1 cellular context compared by ENCODE assay signal in the genomic region with DNA sequence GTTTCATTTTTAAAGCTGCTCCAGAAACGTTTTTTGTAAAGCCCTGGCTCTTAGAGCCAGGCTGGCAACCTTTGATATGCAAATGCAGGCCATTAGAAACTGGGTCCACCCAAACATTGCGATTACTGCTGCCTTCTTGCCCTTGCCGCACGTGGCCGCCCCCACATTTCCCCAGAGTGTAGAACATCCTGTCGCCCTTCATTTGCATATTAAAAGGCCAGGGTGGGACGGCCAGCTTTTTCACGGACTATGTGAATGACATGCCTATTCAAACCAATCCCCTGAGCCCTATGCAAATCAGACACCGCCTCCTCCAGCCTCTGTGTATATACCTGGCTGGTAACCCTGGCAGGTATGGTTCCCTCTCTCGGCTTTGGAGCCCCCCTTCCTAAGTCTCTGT.
TF ChIP-seq lines count a peak whose summit lies in the region.

No MANE protein-coding gene starts in this region.

TF ChIP-seq in GM23338, 12 proteins besides CTCF, POLR2A, EP300 and RAD21 (continued from another document):
- TF ChIP-seq, protein P1, sequence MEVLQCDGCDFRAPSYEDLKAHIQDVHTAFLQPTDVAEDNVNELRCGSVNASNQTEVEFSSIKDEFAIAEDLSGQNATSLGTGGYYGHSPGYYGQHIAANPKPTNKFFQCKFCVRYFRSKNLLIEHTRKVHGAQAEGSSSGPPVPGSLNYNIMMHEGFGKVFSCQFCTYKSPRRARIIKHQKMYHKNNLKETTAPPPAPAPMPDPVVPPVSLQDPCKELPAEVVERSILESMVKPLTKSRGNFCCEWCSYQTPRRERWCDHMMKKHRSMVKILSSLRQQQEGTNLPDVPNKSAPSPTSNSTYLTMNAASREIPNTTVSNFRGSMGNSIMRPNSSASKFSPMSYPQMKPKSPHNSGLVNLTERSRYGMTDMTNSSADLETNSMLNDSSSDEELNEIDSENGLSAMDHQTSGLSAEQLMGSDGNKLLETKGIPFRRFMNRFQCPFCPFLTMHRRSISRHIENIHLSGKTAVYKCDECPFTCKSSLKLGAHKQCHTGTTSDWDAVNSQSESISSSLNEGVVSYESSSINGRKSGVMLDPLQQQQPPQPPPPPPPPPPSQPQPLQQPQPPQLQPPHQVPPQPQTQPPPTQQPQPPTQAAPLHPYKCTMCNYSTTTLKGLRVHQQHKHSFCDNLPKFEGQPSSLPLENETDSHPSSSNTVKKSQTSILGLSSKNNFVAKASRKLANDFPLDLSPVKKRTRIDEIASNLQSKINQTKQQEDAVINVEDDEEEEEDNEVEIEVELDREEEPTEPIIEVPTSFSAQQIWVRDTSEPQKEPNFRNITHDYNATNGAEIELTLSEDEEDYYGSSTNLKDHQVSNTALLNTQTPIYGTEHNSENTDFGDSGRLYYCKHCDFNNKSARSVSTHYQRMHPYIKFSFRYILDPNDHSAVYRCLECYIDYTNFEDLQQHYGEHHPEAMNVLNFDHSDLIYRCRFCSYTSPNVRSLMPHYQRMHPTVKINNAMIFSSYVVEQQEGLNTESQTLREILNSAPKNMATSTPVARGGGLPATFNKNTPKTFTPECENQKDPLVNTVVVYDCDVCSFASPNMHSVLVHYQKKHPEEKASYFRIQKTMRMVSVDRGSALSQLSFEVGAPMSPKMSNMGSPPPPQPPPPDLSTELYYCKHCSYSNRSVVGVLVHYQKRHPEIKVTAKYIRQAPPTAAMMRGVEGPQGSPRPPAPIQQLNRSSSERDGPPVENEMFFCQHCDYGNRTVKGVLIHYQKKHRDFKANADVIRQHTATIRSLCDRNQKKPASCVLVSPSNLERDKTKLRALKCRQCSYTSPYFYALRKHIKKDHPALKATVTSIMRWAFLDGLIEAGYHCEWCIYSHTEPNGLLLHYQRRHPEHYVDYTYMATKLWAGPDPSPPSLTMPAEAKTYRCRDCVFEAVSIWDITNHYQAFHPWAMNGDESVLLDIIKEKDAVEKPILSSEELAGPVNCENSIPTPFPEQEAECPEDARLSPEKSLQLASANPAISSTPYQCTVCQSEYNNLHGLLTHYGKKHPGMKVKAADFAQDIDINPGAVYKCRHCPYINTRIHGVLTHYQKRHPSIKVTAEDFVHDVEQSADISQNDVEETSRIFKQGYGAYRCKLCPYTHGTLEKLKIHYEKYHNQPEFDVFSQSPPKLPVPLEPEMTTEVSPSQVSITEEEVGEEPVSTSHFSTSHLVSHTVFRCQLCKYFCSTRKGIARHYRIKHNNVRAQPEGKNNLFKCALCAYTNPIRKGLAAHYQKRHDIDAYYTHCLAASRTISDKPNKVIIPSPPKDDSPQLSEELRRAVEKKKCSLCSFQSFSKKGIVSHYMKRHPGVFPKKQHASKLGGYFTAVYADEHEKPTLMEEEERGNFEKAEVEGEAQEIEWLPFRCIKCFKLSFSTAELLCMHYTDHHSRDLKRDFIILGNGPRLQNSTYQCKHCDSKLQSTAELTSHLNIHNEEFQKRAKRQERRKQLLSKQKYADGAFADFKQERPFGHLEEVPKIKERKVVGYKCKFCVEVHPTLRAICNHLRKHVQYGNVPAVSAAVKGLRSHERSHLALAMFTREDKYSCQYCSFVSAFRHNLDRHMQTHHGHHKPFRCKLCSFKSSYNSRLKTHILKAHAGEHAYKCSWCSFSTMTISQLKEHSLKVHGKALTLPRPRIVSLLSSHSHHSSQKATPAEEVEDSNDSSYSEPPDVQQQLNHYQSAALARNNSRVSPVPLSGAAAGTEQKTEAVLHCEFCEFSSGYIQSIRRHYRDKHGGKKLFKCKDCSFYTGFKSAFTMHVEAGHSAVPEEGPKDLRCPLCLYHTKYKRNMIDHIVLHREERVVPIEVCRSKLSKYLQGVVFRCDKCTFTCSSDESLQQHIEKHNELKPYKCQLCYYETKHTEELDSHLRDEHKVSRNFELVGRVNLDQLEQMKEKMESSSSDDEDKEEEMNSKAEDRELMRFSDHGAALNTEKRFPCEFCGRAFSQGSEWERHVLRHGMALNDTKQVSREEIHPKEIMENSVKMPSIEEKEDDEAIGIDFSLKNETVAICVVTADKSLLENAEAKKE (CRISPR knock-in tag; IDR thresholded peaks at IDR 0.05): no peak
- no peak for TF ChIP-seq ZNF331 (CRISPR knock-in tag; IDR thresholded peaks at IDR 0.05; ENCODE audit: low read depth)
- TF ChIP-seq EZH2phosphoT487 (IDR thresholded peaks at IDR 0.05; ENCODE audit: unreplicated experiment): no peak
- TF ChIP-seq, protein P2, sequence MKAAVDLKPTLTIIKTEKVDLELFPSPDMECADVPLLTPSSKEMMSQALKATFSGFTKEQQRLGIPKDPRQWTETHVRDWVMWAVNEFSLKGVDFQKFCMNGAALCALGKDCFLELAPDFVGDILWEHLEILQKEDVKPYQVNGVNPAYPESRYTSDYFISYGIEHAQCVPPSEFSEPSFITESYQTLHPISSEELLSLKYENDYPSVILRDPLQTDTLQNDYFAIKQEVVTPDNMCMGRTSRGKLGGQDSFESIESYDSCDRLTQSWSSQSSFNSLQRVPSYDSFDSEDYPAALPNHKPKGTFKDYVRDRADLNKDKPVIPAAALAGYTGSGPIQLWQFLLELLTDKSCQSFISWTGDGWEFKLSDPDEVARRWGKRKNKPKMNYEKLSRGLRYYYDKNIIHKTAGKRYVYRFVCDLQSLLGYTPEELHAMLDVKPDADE (IDR thresholded peaks at IDR 0.05): peak; percentile 49; the same call in 1 of the 2 replicates
- TF ChIP-seq EZH2 (IDR thresholded peaks at IDR 0.05; ENCODE audit: low read depth, unreplicated experiment): no peak
- peak; percentile 86 for TF ChIP-seq NANOG (IDR thresholded peaks at IDR 0.05; ENCODE audit: borderline replicate concordance)
